8 cellular contexts compared by ENCODE assay signal in the genomic region with DNA sequence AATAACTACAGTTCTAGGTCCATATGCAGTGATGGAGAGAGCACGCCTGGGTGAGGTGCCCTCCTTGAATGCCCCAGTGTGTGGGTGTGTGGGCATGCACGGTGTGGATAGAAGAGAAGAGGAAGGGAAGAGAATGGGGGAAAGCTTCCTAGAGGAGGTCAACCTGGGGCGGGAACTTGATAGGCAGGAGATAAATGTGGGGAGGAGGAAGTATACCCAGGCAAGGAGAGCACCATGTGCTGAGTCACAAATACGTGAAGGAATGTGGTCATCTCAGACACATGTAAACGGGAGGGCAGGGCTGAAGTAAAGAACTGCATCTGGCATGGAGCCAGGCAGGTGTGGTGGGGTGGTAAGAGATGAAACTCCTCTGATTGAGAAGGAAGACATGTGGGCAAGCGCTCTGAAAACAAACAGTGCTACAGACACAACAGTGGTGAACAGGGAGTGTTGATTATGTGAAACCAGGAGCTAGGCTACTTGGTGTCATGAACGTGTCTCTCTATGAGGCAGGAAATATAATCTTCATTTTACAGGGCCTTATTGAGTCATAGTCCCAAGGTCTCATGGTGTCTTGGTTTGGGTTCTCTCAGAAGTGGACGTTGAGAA.
A peak's percentile ranks its signal among the peaks of the same experiment; 100 is the strongest.
DNase-seq lines count a peak whose midpoint lies in the region; ATAC-seq lines count a peak whose summit lies in the region.

No MANE protein-coding gene starts in this region.

- H3K4me1 Mint-ChIP-seq in activated naive CD4-positive, alpha-beta T cell treated with anti-CD3 and anti-CD28 coated beads for 36 hours (ENCODE audit: low read depth): peaks cover 3% of the 10 kb centered on the region
- peaks cover 2 to 8% of the 10 kb centered on the region in 2 donors for H3K4me1 Mint-ChIP-seq in immature natural killer cell

- H3K36me3 Mint-ChIP-seq in activated naive CD4-positive, alpha-beta T cell treated with anti-CD3 and anti-CD28 coated beads for 36 hours (ENCODE audit: low read depth): no peaks in the 10 kb centered on the region
- H3K36me3 Mint-ChIP-seq in immature natural killer cell: no peaks in the 10 kb centered on the region

- intact Hi-C loops in activated naive CD4-positive, alpha-beta T cell treated with anti-CD3 and anti-CD28 coated beads for 36 hours (cut with micrococcal nuclease): no loop called here

- no peak overlapping the region for H3K27ac Mint-ChIP-seq in activated naive CD4-positive, alpha-beta T cell treated with anti-CD3 and anti-CD28 coated beads for 36 hours
- H3K27ac Mint-ChIP-seq in immature natural killer cell: no peak overlapping the region

- no peaks in the 10 kb centered on the region for H3K27me3 Mint-ChIP-seq in activated naive CD4-positive, alpha-beta T cell treated with anti-CD3 and anti-CD28 coated beads for 36 hours (ENCODE audit: low read depth)
- peaks cover 0 to 2% (median 1%) of the 10 kb centered on the region in 3 donors for H3K27me3 Mint-ChIP-seq in immature natural killer cell (ENCODE audit: low read depth in 3 of 3)

- CTCF ChIA-PET in activated naive CD4-positive, alpha-beta T cell treated with anti-CD3 and anti-CD28 coated beads for 36 hours (lab: Charles Lee): interaction anchor here (0.7 to 1.1 kb wide), 3 partner anchors 11 to 142 kb away, joined by 3 to 5 read pairs (median 3); no protein-coding TSS in a partner anchor

- no peak overlapping the region for H3K4me3 Mint-ChIP-seq in activated naive CD4-positive, alpha-beta T cell treated with anti-CD3 and anti-CD28 coated beads for 36 hours
- no peak overlapping the region for H3K4me3 Mint-ChIP-seq in immature natural killer cell

- peak; percentile 68 for DNase-seq in activated naive CD4-positive, alpha-beta T cell treated with anti-CD3 and anti-CD28 coated beads for 36 hours
- no peak for DNase-seq in activated naive CD4-positive, alpha-beta T cell (lab: John Stamatoyannopoulos, UW)
- peak in 3 of 4 experiments; percentile 6 to 49 (median 20) for DNase-seq in activated CD4-positive, CD25-positive, alpha-beta regulatory T cell (lab: John Stamatoyannopoulos, UW)
- DNase-seq in immature natural killer cell: peak; percentile 4 to 18 (median 15)
- DNase-seq in iPS-NIHi7 (ENCODE audit: extremely low spot score): no peak
- no peak for DNase-seq in dermis blood vessel endothelial cell

- peak; percentile 65 for ATAC-seq in HG03159 (IDR thresholded peaks at IDR 0.05; ENCODE audit: unreplicated experiment)
- ATAC-seq in HG02970 (IDR thresholded peaks at IDR 0.05; ENCODE audit: low FRiP score, unreplicated experiment): no peak

- H3K9me3 Mint-ChIP-seq in activated naive CD4-positive, alpha-beta T cell treated with anti-CD3 and anti-CD28 coated beads for 36 hours: no peaks in the 10 kb centered on the region
- no peaks in the 10 kb centered on the region for H3K9me3 Mint-ChIP-seq in immature natural killer cell

Comparison
In these comparisons a context has a peak if more than half of its experiments do, and no peak if none do; other contexts are left out.
1. DNase-seq: peak in activated naive CD4-positive, alpha-beta T cell treated with anti-CD3 and anti-CD28 coated beads for 36 hours (single experiment), activated CD4-positive, CD25-positive, alpha-beta regulatory T cell (3 of 4) and immature natural killer cell (3 of 3); none in activated naive CD4-positive, alpha-beta T cell (0 of 4), iPS-NIHi7 (single experiment) and dermis blood vessel endothelial cell (single experiment).